Comparison of ENCODE assay signal across 6 cellular contexts in genomic region chr1:152654110-152654509, GRCh38. TPM values are rescaled to one million over a fixed set of nuclear protein-coding genes. Genes with fewer than 3 reads are reported as not detected.
DNase-seq lines count a peak whose midpoint lies in the region; ATAC-seq and TF ChIP-seq lines count a peak whose summit lies in the region.

No MANE protein-coding gene starts in this region.

- peaks cover 84% of the 10 kb centered on the region for H3K9me3 Mint-ChIP-seq in WTC11

- peaks cover 62% of the 10 kb centered on the region for H3K36me3 Mint-ChIP-seq in WTC11

- H3K4me1 Mint-ChIP-seq in WTC11, result no peaks in the 10 kb centered on the region

- H3K27me3 Mint-ChIP-seq in WTC11 (ENCODE audit: low read depth), result peaks cover 3% of the 10 kb centered on the region; the same call in 1 of the 2 replicates

- no peak overlapping the region for H3K27ac Mint-ChIP-seq in WTC11

- ATAC-seq in WTC11, result peak; percentile 71; the same call in 1 of the 2 replicates
- ATAC-seq in GM18520 (IDR thresholded peaks at IDR 0.05; ENCODE audit: unreplicated experiment), result no peak

- peak; percentile 25 for DNase-seq in DMS 273 treated with DMSO at 0.1 percent for 48 hours (lab: John Stamatoyannopoulos, UW)
- DNase-seq in LoVo (ENCODE audit: low spot score), result peak; percentile 43
- DNase-seq in WTC11 (ENCODE audit: low spot score), result peak; percentile 51
- peak; percentile 47 for DNase-seq in glomerular visceral epithelial cell (ENCODE audit: extremely low spot score)
- DNase-seq in stimulated activated naive CD4-positive, alpha-beta T cell treated with Interleukin-2 at 50 U/mL for 16 hours (lab: John Stamatoyannopoulos, UW), result peak; percentile 5

- POLR2A ChIA-PET in WTC11 (lab: Charles Lee), result no interaction called here

- H3K4me3 Mint-ChIP-seq in WTC11, result no peak overlapping the region

- no peak for TF ChIP-seq CTCF in WTC11 (IDR thresholded peaks at IDR 0.05)

- CTCF ChIA-PET in WTC11 (lab: Charles Lee), result interaction anchor here (0.7 to 1.3 kb wide), 4 partner anchors 12 to 566 kb away, joined by 4 to 5 read pairs (median 4); no protein-coding TSS in a partner anchor

TF ChIP-seq in WTC11, 78 proteins besides CTCF, POLR2A, EP300 and RAD21:
- TF ChIP-seq, protein P1, sequence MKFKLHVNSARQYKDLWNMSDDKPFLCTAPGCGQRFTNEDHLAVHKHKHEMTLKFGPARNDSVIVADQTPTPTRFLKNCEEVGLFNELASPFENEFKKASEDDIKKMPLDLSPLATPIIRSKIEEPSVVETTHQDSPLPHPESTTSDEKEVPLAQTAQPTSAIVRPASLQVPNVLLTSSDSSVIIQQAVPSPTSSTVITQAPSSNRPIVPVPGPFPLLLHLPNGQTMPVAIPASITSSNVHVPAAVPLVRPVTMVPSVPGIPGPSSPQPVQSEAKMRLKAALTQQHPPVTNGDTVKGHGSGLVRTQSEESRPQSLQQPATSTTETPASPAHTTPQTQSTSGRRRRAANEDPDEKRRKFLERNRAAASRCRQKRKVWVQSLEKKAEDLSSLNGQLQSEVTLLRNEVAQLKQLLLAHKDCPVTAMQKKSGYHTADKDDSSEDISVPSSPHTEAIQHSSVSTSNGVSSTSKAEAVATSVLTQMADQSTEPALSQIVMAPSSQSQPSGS (CRISPR knock-in tag; IDR thresholded peaks at IDR 0.05; ENCODE audit: borderline replicate concordance, low read depth), result no peak
- TF ChIP-seq CREB1 (CRISPR knock-in tag; IDR thresholded peaks at IDR 0.05) (no peak), ESRRA (CRISPR knock-in tag; IDR thresholded peaks at IDR 0.05; ENCODE audit: borderline replicate concordance) (no peak), ATF1 (CRISPR knock-in tag; IDR thresholded peaks at IDR 0.05) (no peak), ZNF219 (CRISPR knock-in tag; IDR thresholded peaks at IDR 0.05; ENCODE audit: borderline replicate concordance) (no peak), PREB (CRISPR knock-in tag; IDR thresholded peaks at IDR 0.05; ENCODE audit: borderline replicate concordance) (no peak), ELF4 (CRISPR knock-in tag; IDR thresholded peaks at IDR 0.05; ENCODE audit: low read depth) (no peak), GABPB1 (CRISPR knock-in tag; IDR thresholded peaks at IDR 0.05) (no peak), SP1 (CRISPR knock-in tag; conservative IDR thresholded peaks at IDR 0.05) (no peak), SMAD3 (CRISPR knock-in tag; IDR thresholded peaks at IDR 0.05; ENCODE audit: borderline replicate concordance) (no peak)
- TF ChIP-seq, protein P2, sequence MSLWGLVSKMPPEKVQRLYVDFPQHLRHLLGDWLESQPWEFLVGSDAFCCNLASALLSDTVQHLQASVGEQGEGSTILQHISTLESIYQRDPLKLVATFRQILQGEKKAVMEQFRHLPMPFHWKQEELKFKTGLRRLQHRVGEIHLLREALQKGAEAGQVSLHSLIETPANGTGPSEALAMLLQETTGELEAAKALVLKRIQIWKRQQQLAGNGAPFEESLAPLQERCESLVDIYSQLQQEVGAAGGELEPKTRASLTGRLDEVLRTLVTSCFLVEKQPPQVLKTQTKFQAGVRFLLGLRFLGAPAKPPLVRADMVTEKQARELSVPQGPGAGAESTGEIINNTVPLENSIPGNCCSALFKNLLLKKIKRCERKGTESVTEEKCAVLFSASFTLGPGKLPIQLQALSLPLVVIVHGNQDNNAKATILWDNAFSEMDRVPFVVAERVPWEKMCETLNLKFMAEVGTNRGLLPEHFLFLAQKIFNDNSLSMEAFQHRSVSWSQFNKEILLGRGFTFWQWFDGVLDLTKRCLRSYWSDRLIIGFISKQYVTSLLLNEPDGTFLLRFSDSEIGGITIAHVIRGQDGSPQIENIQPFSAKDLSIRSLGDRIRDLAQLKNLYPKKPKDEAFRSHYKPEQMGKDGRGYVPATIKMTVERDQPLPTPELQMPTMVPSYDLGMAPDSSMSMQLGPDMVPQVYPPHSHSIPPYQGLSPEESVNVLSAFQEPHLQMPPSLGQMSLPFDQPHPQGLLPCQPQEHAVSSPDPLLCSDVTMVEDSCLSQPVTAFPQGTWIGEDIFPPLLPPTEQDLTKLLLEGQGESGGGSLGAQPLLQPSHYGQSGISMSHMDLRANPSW (CRISPR knock-in tag; conservative IDR thresholded peaks at IDR 0.05; ENCODE audit: low read depth), result no peak
- TF ChIP-seq, protein P3, sequence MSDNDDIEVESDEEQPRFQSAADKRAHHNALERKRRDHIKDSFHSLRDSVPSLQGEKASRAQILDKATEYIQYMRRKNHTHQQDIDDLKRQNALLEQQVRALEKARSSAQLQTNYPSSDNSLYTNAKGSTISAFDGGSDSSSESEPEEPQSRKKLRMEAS (CRISPR knock-in tag; IDR thresholded peaks at IDR 0.05), result no peak
- TF ChIP-seq, protein P4, sequence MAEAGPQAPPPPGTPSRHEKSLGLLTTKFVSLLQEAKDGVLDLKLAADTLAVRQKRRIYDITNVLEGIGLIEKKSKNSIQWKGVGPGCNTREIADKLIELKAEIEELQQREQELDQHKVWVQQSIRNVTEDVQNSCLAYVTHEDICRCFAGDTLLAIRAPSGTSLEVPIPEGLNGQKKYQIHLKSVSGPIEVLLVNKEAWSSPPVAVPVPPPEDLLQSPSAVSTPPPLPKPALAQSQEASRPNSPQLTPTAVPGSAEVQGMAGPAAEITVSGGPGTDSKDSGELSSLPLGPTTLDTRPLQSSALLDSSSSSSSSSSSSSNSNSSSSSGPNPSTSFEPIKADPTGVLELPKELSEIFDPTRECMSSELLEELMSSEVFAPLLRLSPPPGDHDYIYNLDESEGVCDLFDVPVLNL (CRISPR knock-in tag; IDR thresholded peaks at IDR 0.05; ENCODE audit: borderline replicate concordance, low read depth), result no peak

RNA-seq across cellular contexts. Expression of gene LCE2D, which starts 9.1 kb away (rescaled TPM):
- total RNA-seq in WTC11 (2021), result not detected in 3 replicates

RNA-seq across cellular contexts. Expression of gene LCE2C, which starts 21.0 kb away (rescaled TPM):
- total RNA-seq in WTC11 (2021), result not detected in 3 replicates

RNA-seq across cellular contexts. Expression of gene LCE3A, which starts 31.2 kb away (rescaled TPM):
- not detected in 3 replicates for total RNA-seq in WTC11 (2021)

RNA-seq across cellular contexts. Expression of gene LCE2B, which starts 31.8 kb away (rescaled TPM):
- not detected in 3 replicates for total RNA-seq in WTC11 (2021)

RNA-seq across cellular contexts. Expression of gene LCE3B, which starts 40.5 kb away (rescaled TPM):
- total RNA-seq in WTC11 (2021), result not detected in 3 replicates
